Comparison of ENCODE assay signal across 8 cellular contexts in genomic region chr20:49846206-49846807, GRCh38.
DNase-seq lines count a peak whose midpoint lies in the region; ATAC-seq, FAIRE-seq and TF ChIP-seq lines count a peak whose summit lies in the region.

No MANE protein-coding gene starts in this region.

- peak; percentile 88 for FAIRE-seq in G401.6 (lab: Jason Lieb, UNC)

- peak; percentile 38 for DNase-seq in SHP77 treated with DMSO at 0.1 percent for 48 hours (lab: John Stamatoyannopoulos, UW)
- peak; percentile 34 for DNase-seq in amniotic stem cell (lab: John Stamatoyannopoulos, UW)
- peak; percentile 25 for DNase-seq in iPS DF 19.7 (ENCODE audit: low read depth, low spot score)
- peak; percentile 64 for DNase-seq in stimulated activated CD4-positive, alpha-beta T cell treated with anti-CD3 and anti-CD28 coated beads, Interleukin-15, amount 100 ng/mL, for 24 hours

- peak; percentile 47; the same call in 1 of the 2 replicates for TF ChIP-seq CTCF in LNCAP (IDR thresholded peaks at IDR 0.05)

- ATAC-seq in GM19351 (IDR thresholded peaks at IDR 0.05; ENCODE audit: unreplicated experiment) (no peak), HG03469 (IDR thresholded peaks at IDR 0.05; ENCODE audit: unreplicated experiment) (no peak)
